Comparison of ENCODE assay signal across 19 cellular contexts in genomic region chr5:93088566-93088965, GRCh38.
A peak's percentile ranks its signal among the peaks of the same experiment; 100 is the strongest.
DNase-seq lines count a peak whose midpoint lies in the region; ATAC-seq and TF ChIP-seq lines count a peak whose summit lies in the region.
"Had no signal": no experiment of that assay in that cellular context is flagged by ENCODE, and none has a peak within 500 bp of the region (broad histone marks: within the 10 kb centered on the region; RNA-seq: fewer than 3 reads in every experiment).

No MANE protein-coding gene starts in this region.

- no peak overlapping the region for H2AK9ac ChIP-seq in IMR-90 (replicated peaks; ENCODE audit: low read depth, low read length, poor library complexity)

- no peaks in the 10 kb centered on the region for H3K79me1 ChIP-seq in IMR-90 (ENCODE audit: low read depth in 1 of 2, low read length in 2 of 2)

- ATAC-seq in IMR-90 (ENCODE audit: low read depth) = no peak
- ATAC-seq in HG02759 (IDR thresholded peaks at IDR 0.05; ENCODE audit: unreplicated experiment) = no peak

- peak overlapping the region; percentile 29; the same call in 1 of the 2 replicates for H4K5ac ChIP-seq in IMR-90 (ENCODE audit: low read depth, low read length)

- H2AFZ ChIP-seq in IMR-90 (replicated peaks; ENCODE audit: low read length, poor library complexity) = no peak overlapping the region
- H2AFZ ChIP-seq: PC-9 had no signal

- no peak overlapping the region for H3K27ac ChIP-seq in IMR-90 (ENCODE audit: insufficient read depth, low read length)
- H3K27ac ChIP-seq: PC-9 had no signal

- no peak overlapping the region for H4K91ac ChIP-seq in IMR-90 (ENCODE audit: insufficient read depth, low read depth, low read length)

- no peak for TF ChIP-seq POLR2A in IMR-90 (IDR thresholded peaks at IDR 0.05; ENCODE audit: low read depth, low read length)

- H3K27me3 Mint-ChIP-seq in activated T-helper 1 cell treated with anti-CD3 and anti-CD28 coated beads, Interleukin-12 subunit alpha, Interleukin-12 subunit beta, Interleukin-2, Interleukin-4 antibody, amounts not matched to agents 30 ng/mL and 10 ng/mL and 1 ng/mL, durations not matched to agents 14 hours and 24 hours and 36 hours (ENCODE audit: insufficient read depth) = no peaks in the 10 kb centered on the region
- H3K27me3 Mint-ChIP-seq: CD4-positive, CD25-positive, alpha-beta regulatory T cell had no signal

- H3K4me2 ChIP-seq in IMR-90 (ENCODE audit: low read depth, low read length) = no peak overlapping the region
- H3K4me2 ChIP-seq: PC-9 had no signal

- peak overlapping the region; percentile 16; the same call in 1 of the 3 replicates for H2BK15ac ChIP-seq in IMR-90 (ENCODE audit: low read depth, low read length)

- POLR2A ChIA-PET in IMR-90 (lab: Charles Lee; ENCODE audit: unreplicated experiment) = interaction anchor here (0.6 kb wide), 1 partner anchor 496 kb away, joined by 11 read pairs; no protein-coding TSS in a partner anchor

- H3K36me3 ChIP-seq in BE2C (no peaks in the 10 kb centered on the region), IMR-90 (ENCODE audit: control insufficient read depth, insufficient read depth, low read length) (no peaks in the 10 kb centered on the region)
- H3K36me3 ChIP-seq: MG63 had no signal

- no peak overlapping the region for H2BK120ac ChIP-seq in IMR-90 (ENCODE audit: low read depth, low read length)

- CTCF ChIA-PET in IMR-90 (lab: Yijun Ruan, JAX) = no interaction called here

- H4K8ac ChIP-seq in IMR-90 (ENCODE audit: low read depth in 2 of 2, low read length in 2 of 2) = no peak overlapping the region

- H3K9ac ChIP-seq in IMR-90 (ENCODE audit: low read depth, low read length) = no peak overlapping the region

- BruUV-seq in IMR-90 (replicated peaks; lab: Mats Ljungman, UMichigan) = no TSS peak

- intact Hi-C loops in IMR-90 (cut with micrococcal nuclease) = no loop called here
- intact Hi-C loops in activated T-helper 1 cell treated with anti-CD3 and anti-CD28 coated beads, Interleukin-12 subunit alpha, Interleukin-12 subunit beta, Interleukin-2, Interleukin-4 antibody, amounts not matched to agents 30 ng/mL and 10 ng/mL and 1 ng/mL, durations not matched to agents 14 hours and 24 hours and 36 hours (cut with micrococcal nuclease) = no loop called here

- no CpG with 5 or more reads among the region's 3 CpGs for WGBS in IMR-90 (ENCODE audit: extremely low coverage in 2 of 2, insufficient read length in 1 of 2), 2 experiments

- no peak overlapping the region for H3K23ac ChIP-seq in IMR-90 (ENCODE audit: low read depth, low read length)

- no peak overlapping the region for H3K4me3 ChIP-seq in BE2C (ENCODE audit: low read depth, low read length)
- no peak overlapping the region for H3K4me3 ChIP-seq in IMR-90 (ENCODE audit: insufficient read depth, low read depth, low read length)
- H3K4me3 ChIP-seq: MG63, PC-9 had no signal

- H2BK20ac ChIP-seq in IMR-90 (ENCODE audit: low read depth, low read length) = no peak overlapping the region

- H3K27ac Mint-ChIP-seq in activated T-helper 1 cell treated with anti-CD3 and anti-CD28 coated beads, Interleukin-12 subunit alpha, Interleukin-12 subunit beta, Interleukin-2, Interleukin-4 antibody, amounts not matched to agents 30 ng/mL and 10 ng/mL and 1 ng/mL, durations not matched to agents 14 hours and 24 hours and 36 hours = no peak overlapping the region
- H3K27ac Mint-ChIP-seq: CD4-positive, CD25-positive, alpha-beta regulatory T cell had no signal

- TF ChIP-seq CTCF in BE2C (IDR thresholded peaks at IDR 0.05; ENCODE audit: low read depth, low read length) (no peak), IMR-90 (conservative IDR thresholded peaks at IDR 0.05; ENCODE audit: low read depth, low read length) (no peak)

- no peak overlapping the region for H3K56ac ChIP-seq in IMR-90 (ENCODE audit: extremely low read depth, insufficient read depth, low read length)

- peak overlapping the region; percentile 14; the same call in 1 of the 2 replicates for H3K4ac ChIP-seq in IMR-90 (ENCODE audit: low read depth, low read length)

- no peaks in the 10 kb centered on the region for H3K27me3 ChIP-seq in BE2C
- H3K27me3 ChIP-seq in IMR-90 (ENCODE audit: control insufficient read depth, insufficient read depth, low read length) = no peaks in the 10 kb centered on the region
- H3K27me3 ChIP-seq: MG63 had no signal

- DNase-seq in BE2C = peak; percentile 45
- DNase-seq in IMR-90 = no peak
- peak; percentile 58 for DNase-seq in left kidney (ENCODE audit: low read depth, low spot score)
- DNase-seq in pons (ENCODE audit: low spot score) = peak; percentile 35
- no peak for DNase-seq in dermis blood vessel endothelial cell
- no peak for DNase-seq in activated T-helper 1 cell treated with anti-CD3 and anti-CD28 coated beads, Interleukin-12 subunit alpha, Interleukin-12 subunit beta, Interleukin-2, Interleukin-4 antibody, amounts not matched to agents 30 ng/mL and 10 ng/mL and 1 ng/mL, durations not matched to agents 14 hours and 24 hours and 36 hours (ENCODE audit: low spot score)
- DNase-seq: ACHN; AML-193; CD4-positive, CD25-positive, alpha-beta regulatory T cell; EL; Karpas-422; MG63; NCI-H1092; NCI-H1694; NCI-H2107; NCI-H345; NCI-H774; PC-9 had no signal

- H2AK5ac ChIP-seq in IMR-90 (ENCODE audit: low read depth, low read length) = no peak overlapping the region

- no peaks in the 10 kb centered on the region for H3K4me1 Mint-ChIP-seq in activated T-helper 1 cell treated with anti-CD3 and anti-CD28 coated beads, Interleukin-12 subunit alpha, Interleukin-12 subunit beta, Interleukin-2, Interleukin-4 antibody, amounts not matched to agents 30 ng/mL and 10 ng/mL and 1 ng/mL, durations not matched to agents 14 hours and 24 hours and 36 hours (ENCODE audit: low read depth)
- H3K4me1 Mint-ChIP-seq: CD4-positive, CD25-positive, alpha-beta regulatory T cell had no signal

- no peaks in the 10 kb centered on the region for H3K36me3 Mint-ChIP-seq in activated T-helper 1 cell treated with anti-CD3 and anti-CD28 coated beads, Interleukin-12 subunit alpha, Interleukin-12 subunit beta, Interleukin-2, Interleukin-4 antibody, amounts not matched to agents 30 ng/mL and 10 ng/mL and 1 ng/mL, durations not matched to agents 14 hours and 24 hours and 36 hours (ENCODE audit: low read depth)
- H3K36me3 Mint-ChIP-seq: CD4-positive, CD25-positive, alpha-beta regulatory T cell had no signal

- H3K18ac ChIP-seq in IMR-90 (ENCODE audit: low read depth, low read length) = peak overlapping the region; percentile 64; the same call in 1 of the 2 replicates

- in situ Hi-C loops in IMR-90 (cut with MboI; ENCODE audit: low sequenced_read_pairs) = loop anchor here (10.0 to 25.0 kb wide), 2 partner anchors 486 to 776 kb away; no protein-coding TSS in a partner anchor

- peaks cover 19% of the 10 kb centered on the region; the same call in 1 of the 2 replicates for H3K4me1 ChIP-seq in BE2C
- H3K4me1 ChIP-seq in IMR-90 (ENCODE audit: control insufficient read depth, insufficient read depth, low read length) = peaks cover 2% of the 10 kb centered on the region; the same call in 1 of the 2 replicates

- no peak overlapping the region for H2BK5ac ChIP-seq in IMR-90 (ENCODE audit: low read depth, low read length, poor library complexity, severe bottlenecking)

- dilution Hi-C loops in IMR-90 (cut with HindIII; ENCODE audit: low sequenced_read_pairs, unreplicated experiment) = no loop called here

- H3K4me3 Mint-ChIP-seq in activated T-helper 1 cell treated with anti-CD3 and anti-CD28 coated beads, Interleukin-12 subunit alpha, Interleukin-12 subunit beta, Interleukin-2, Interleukin-4 antibody, amounts not matched to agents 30 ng/mL and 10 ng/mL and 1 ng/mL, durations not matched to agents 14 hours and 24 hours and 36 hours = no peak overlapping the region
- H3K4me3 Mint-ChIP-seq: CD4-positive, CD25-positive, alpha-beta regulatory T cell had no signal

- H3K9me3 ChIP-seq in BE2C = no peaks in the 10 kb centered on the region
- no peaks in the 10 kb centered on the region for H3K9me3 ChIP-seq in IMR-90 (ENCODE audit: control insufficient read depth, insufficient read depth, low read length)
- H3K9me3 ChIP-seq: MG63 had no signal

- no peaks in the 10 kb centered on the region for H4K20me1 ChIP-seq in IMR-90 (ENCODE audit: insufficient read depth, low read length)

- no peaks in the 10 kb centered on the region for H3K9me1 ChIP-seq in IMR-90 (ENCODE audit: insufficient read depth, low read length)

- TF ChIP-seq RAD21 in IMR-90 (IDR thresholded peaks at IDR 0.05; ENCODE audit: low read length) = no peak

- no peak overlapping the region for H3K14ac ChIP-seq in IMR-90 (replicated peaks; ENCODE audit: low read depth, low read length)

- H3K9me3 Mint-ChIP-seq in activated T-helper 1 cell treated with anti-CD3 and anti-CD28 coated beads, Interleukin-12 subunit alpha, Interleukin-12 subunit beta, Interleukin-2, Interleukin-4 antibody, amounts not matched to agents 30 ng/mL and 10 ng/mL and 1 ng/mL, durations not matched to agents 14 hours and 24 hours and 36 hours = no peaks in the 10 kb centered on the region

TF ChIP-seq in IMR-90, 13 proteins besides CTCF, POLR2A, EP300 and RAD21:
- TF ChIP-seq SMC3 (IDR thresholded peaks at IDR 0.05; ENCODE audit: low read depth, low read length) (no peak), CHD1 (IDR thresholded peaks at IDR 0.05; ENCODE audit: low read depth, low read length) (no peak), FOS (IDR thresholded peaks at IDR 0.05; ENCODE audit: low read depth, low read length) (no peak), RFX5 (IDR thresholded peaks at IDR 0.05; ENCODE audit: low read depth, low read length) (no peak), ELK1 (IDR thresholded peaks at IDR 0.05; ENCODE audit: borderline replicate concordance, low read depth, low read length) (no peak)
- TF ChIP-seq, protein P1, sequence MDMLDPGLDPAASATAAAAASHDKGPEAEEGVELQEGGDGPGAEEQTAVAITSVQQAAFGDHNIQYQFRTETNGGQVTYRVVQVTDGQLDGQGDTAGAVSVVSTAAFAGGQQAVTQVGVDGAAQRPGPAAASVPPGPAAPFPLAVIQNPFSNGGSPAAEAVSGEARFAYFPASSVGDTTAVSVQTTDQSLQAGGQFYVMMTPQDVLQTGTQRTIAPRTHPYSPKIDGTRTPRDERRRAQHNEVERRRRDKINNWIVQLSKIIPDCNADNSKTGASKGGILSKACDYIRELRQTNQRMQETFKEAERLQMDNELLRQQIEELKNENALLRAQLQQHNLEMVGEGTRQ (IDR thresholded peaks at IDR 0.05; ENCODE audit: low read depth, low read length) = no peak

Comparison
In these comparisons a context has a peak if more than half of its experiments do, and no peak if none do; other contexts are left out.
1. DNase-seq: peak in BE2C (single experiment), left kidney (single experiment) and pons (single experiment); none in IMR-90 (single experiment), dermis blood vessel endothelial cell (single experiment) and activated T-helper 1 cell treated with anti-CD3 and anti-CD28 coated beads, Interleukin-12 subunit alpha, Interleukin-12 subunit beta, Interleukin-2, Interleukin-4 antibody, amounts not matched to agents 30 ng/mL and 10 ng/mL and 1 ng/mL, durations not matched to agents 14 hours and 24 hours and 36 hours (single experiment).